21 cellular contexts compared by ENCODE assay signal in the genomic region with DNA sequence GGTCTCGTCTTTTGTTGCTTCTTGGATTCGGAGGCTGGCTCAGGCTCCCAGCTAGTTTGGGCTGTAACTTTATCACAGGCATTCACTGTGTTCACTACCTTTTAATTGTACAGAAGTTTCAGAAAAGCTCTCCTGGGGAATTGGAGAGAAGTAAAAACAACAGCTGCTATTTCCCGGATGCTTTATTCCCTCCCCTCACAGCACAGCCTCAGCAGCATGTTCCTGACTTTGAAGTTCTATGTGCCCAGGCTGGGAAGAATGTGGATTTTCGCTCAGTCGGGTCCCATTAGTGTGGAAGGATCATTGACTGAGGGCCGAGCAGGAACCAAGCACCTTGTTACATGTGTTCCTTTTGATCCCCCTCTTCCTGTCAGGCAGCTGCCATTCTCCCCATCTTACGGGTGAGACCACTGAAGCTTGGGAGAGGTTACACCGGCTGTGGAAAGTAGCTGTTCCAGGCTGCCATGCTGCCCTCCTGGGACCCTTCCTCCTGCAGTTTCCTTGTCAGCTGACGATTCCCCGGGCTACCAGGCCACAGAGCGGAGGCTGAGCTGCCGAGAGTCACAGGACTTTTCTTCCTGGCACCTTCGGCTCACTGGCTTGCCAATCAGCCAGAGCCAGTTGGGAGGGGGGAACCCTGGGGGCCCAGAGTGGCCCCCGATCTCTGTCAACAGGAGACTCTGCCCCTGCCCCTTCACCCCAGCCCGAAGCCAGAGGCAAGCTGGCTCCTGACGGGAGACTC.
DNase-seq lines count a peak whose midpoint lies in the region; TF ChIP-seq lines count a peak whose summit lies in the region.
"Had no signal": no experiment of that assay in that cellular context is flagged by ENCODE, and none has a peak within 500 bp of the region (broad histone marks: within the 10 kb centered on the region; RNA-seq: fewer than 3 reads in every experiment).

No MANE protein-coding gene starts in this region.

- H2AFZ ChIP-seq in neuronal stem cell (ENCODE audit: low read length) (no peak overlapping the region), Karpas-422 (ENCODE audit: low read length) (no peak overlapping the region)

- peak overlapping the region; percentile 42 for H2BK15ac ChIP-seq in neuronal stem cell (ENCODE audit: low read length)

- H4K91ac ChIP-seq in neuronal stem cell (ENCODE audit: low read depth, low read length, poor library complexity), result no peak overlapping the region

- DNase-seq in right atrium auricular region (ENCODE audit: low spot score) (no peak), cardiac septum (ENCODE audit: low spot score) (no peak), fibroblast of villous mesenchyme (ENCODE audit: low read depth) (no peak), neuronal stem cell (ENCODE audit: low spot score) (no peak), vagina (ENCODE audit: extremely low spot score in 2 of 2) (no peak), Karpas-422 (no peak), NCI-H2107 (lab: John Stamatoyannopoulos, UW) (no peak), Kasumi-1 (lab: John Stamatoyannopoulos, UW) (no peak)
- DNase-seq: activated CD4-positive, alpha-beta T cell treated with anti-CD3 and anti-CD28 coated beads, Interleukin-2, amount 50 U/mL, for 4 hours; activated naive CD4-positive, alpha-beta T cell treated with Interleukin-2 at 50 U/mL for 16 hours; gastrocnemius medialis; KG1; left ventricle myocardium superior; NCI-H1092; NCI-H774; OCI-M1; SIG-M5; stimulated activated CD4-positive, alpha-beta T cell treated with anti-CD3 and anti-CD28 coated beads, Interleukin-12 subunit alpha, Interleukin-12 subunit beta, amount 100 ng/mL, for 4 hours had no signal

- H3K9me3 ChIP-seq in right atrium auricular region, result no peaks in the 10 kb centered on the region
- no peaks in the 10 kb centered on the region for H3K9me3 ChIP-seq in neuronal stem cell (replicated peaks in 1 of 2; ENCODE audit: control insufficient read depth in 2 of 2, insufficient read depth in 1 of 2, low read depth in 1 of 2, low read length in 2 of 2)
- H3K9me3 ChIP-seq in vagina, result no peaks in the 10 kb centered on the region
- H3K9me3 ChIP-seq in Karpas-422 (ENCODE audit: low read length), result no peaks in the 10 kb centered on the region
- H3K9me3 ChIP-seq: gastrocnemius medialis, thoracic aorta had no signal

- no CpG with 5 or more reads among the region's 16 CpGs for WGBS in neuronal stem cell (ENCODE audit: extremely low coverage in 2 of 2, insufficient read length in 2 of 2, insufficient replicate concordance in 1 of 2), 2 donors

- peak overlapping the region; percentile 77 for H3K18ac ChIP-seq in neuronal stem cell (ENCODE audit: low read length)

- TF ChIP-seq CTCF in right atrium auricular region (IDR thresholded peaks at IDR 0.05) (no peak), fibroblast of villous mesenchyme (IDR thresholded peaks at IDR 0.05; ENCODE audit: insufficient read depth, low read depth, low read length) (no peak), vagina (IDR thresholded peaks at IDR 0.05) (no peak)

- H3K27ac ChIP-seq in right atrium auricular region, result peak overlapping the region; percentile 41
- H3K27ac ChIP-seq in neuronal stem cell (replicated peaks; ENCODE audit: low read length), result no peak overlapping the region
- H3K27ac ChIP-seq in vagina, result peak overlapping the region; percentile 86
- no peak overlapping the region for H3K27ac ChIP-seq in Karpas-422 (ENCODE audit: low read length)
- H3K27ac ChIP-seq: C4-2B, gastrocnemius medialis, GM23248, thoracic aorta had no signal

- peaks cover 0 to 17% of the 10 kb centered on the region in 2 donors for H3K4me1 ChIP-seq in right atrium auricular region
- H3K4me1 ChIP-seq in neuronal stem cell (ENCODE audit: control insufficient read depth in 2 of 2, insufficient read depth in 1 of 2, low read depth in 1 of 2, low read length in 2 of 2), result peaks cover 0 to 21% of the 10 kb centered on the region in 2 donors
- peaks cover 56% of the 10 kb centered on the region for H3K4me1 ChIP-seq in vagina
- H3K4me1 ChIP-seq in Karpas-422 (ENCODE audit: low read length), result no peaks in the 10 kb centered on the region
- H3K4me1 ChIP-seq: gastrocnemius medialis had no signal

- no peak for TF ChIP-seq POLR2A in vagina (IDR thresholded peaks at IDR 0.05)

- H3K4me3 ChIP-seq in right atrium auricular region, result peak overlapping the region; percentile 3 to 33
- peak overlapping the region; percentile 23 for H3K4me3 ChIP-seq in fibroblast of villous mesenchyme (ENCODE audit: low read depth, low read length)
- no peak overlapping the region for H3K4me3 ChIP-seq in neuronal stem cell (ENCODE audit: low read length in 2 of 2)
- H3K4me3 ChIP-seq in vagina, result no peak overlapping the region
- H3K4me3 ChIP-seq in Karpas-422 (ENCODE audit: low read length), result no peak overlapping the region
- H3K4me3 ChIP-seq: gastrocnemius medialis, GM23248, thoracic aorta had no signal

- H2BK120ac ChIP-seq in neuronal stem cell (ENCODE audit: low read depth, low read length), result no peak overlapping the region

- no peak overlapping the region for H3K23ac ChIP-seq in neuronal stem cell (ENCODE audit: low read depth, low read length, poor library complexity)

- intact Hi-C loops in cardiac septum (cut with DNase I), result no loop called here
- intact Hi-C loops in vagina (cut with DNase I), result no loop called here

- no peak overlapping the region for H3K14ac ChIP-seq in neuronal stem cell (ENCODE audit: low read length)

- H3K9ac ChIP-seq in neuronal stem cell (ENCODE audit: low read depth, low read length, poor library complexity), result no peak overlapping the region
- no peak overlapping the region for H3K9ac ChIP-seq in Karpas-422 (ENCODE audit: low read length)
- H3K9ac ChIP-seq: GM23248 had no signal

- H3K9me2 ChIP-seq in Karpas-422 (replicated peaks; ENCODE audit: insufficient read depth, low read length), result no peaks in the 10 kb centered on the region

- no peaks in the 10 kb centered on the region for H3K36me3 ChIP-seq in right atrium auricular region
- H3K36me3 ChIP-seq in neuronal stem cell (replicated peaks in 1 of 2; ENCODE audit: control insufficient read depth in 2 of 2, insufficient read depth in 2 of 2, low read length in 2 of 2), result peaks cover 0 to 5% of the 10 kb centered on the region in 2 donors
- H3K36me3 ChIP-seq in vagina, result no peaks in the 10 kb centered on the region
- no peaks in the 10 kb centered on the region for H3K36me3 ChIP-seq in Karpas-422 (ENCODE audit: insufficient read depth, low read length)
- H3K36me3 ChIP-seq: gastrocnemius medialis, thoracic aorta had no signal

- no peaks in the 10 kb centered on the region for H3K27me3 ChIP-seq in right atrium auricular region
- H3K27me3 ChIP-seq in neuronal stem cell (ENCODE audit: control insufficient read depth in 3 of 3, insufficient read depth in 3 of 3, low read depth in 1 of 3, low read length in 3 of 3), result peaks cover 0 to 17% (median 0%) of the 10 kb centered on the region in 3 experiments
- no peaks in the 10 kb centered on the region for H3K27me3 ChIP-seq in vagina
- H3K27me3 ChIP-seq in Karpas-422 (ENCODE audit: low read length), result no peaks in the 10 kb centered on the region

- H3K4me2 ChIP-seq in neuronal stem cell (ENCODE audit: insufficient read depth, low read length, poor library complexity, severe bottlenecking), result no peak overlapping the region
- H3K4me2 ChIP-seq in Karpas-422 (ENCODE audit: low read depth, low read length, poor library complexity, severe bottlenecking), result no peak overlapping the region

- H4K8ac ChIP-seq in neuronal stem cell (ENCODE audit: low read depth, low read length), result no peak overlapping the region

- H2BK12ac ChIP-seq in neuronal stem cell (ENCODE audit: low read length), result no peak overlapping the region

- no peaks in the 10 kb centered on the region for H3K79me2 ChIP-seq in Karpas-422 (ENCODE audit: low read length)

- H4K20me1 ChIP-seq in Karpas-422 (ENCODE audit: insufficient read depth, low read depth, low read length), result no peaks in the 10 kb centered on the region

- H3K4ac ChIP-seq in neuronal stem cell (ENCODE audit: low read length), result no peak overlapping the region

- peak overlapping the region; percentile 17 for H2BK5ac ChIP-seq in neuronal stem cell (ENCODE audit: low read length)

- peak overlapping the region; percentile 53 for H2AK5ac ChIP-seq in neuronal stem cell (ENCODE audit: low read depth, low read length)

- no peaks in the 10 kb centered on the region for H3K79me1 ChIP-seq in neuronal stem cell (ENCODE audit: low read depth, low read length)

Comparison
In these comparisons a context has a peak if more than half of its experiments do, and no peak if none do; other contexts are left out.
1. H3K27ac ChIP-seq: peak in right atrium auricular region (2 of 2) and vagina (single experiment); none in neuronal stem cell (single experiment) and Karpas-422 (single experiment).
2. H3K4me3 ChIP-seq: peak in right atrium auricular region (2 of 2) and fibroblast of villous mesenchyme (single experiment); none in neuronal stem cell (0 of 2), vagina (0 of 2) and Karpas-422 (single experiment).